Comparison of ENCODE assay signal across 16 cellular contexts in genomic region chr2:177076636-177077179, GRCh38.
"Had no signal": no experiment of that assay in that cellular context is flagged by ENCODE, and none has a peak within 500 bp of the region (broad histone marks: within the 10 kb centered on the region; RNA-seq: fewer than 3 reads in every experiment).

No MANE protein-coding gene starts in this region.

- DNase-seq: activated CD4-positive, alpha-beta T cell treated with anti-CD3 and anti-CD28 coated beads for 4 hours; activated CD8-positive, alpha-beta memory T cell treated with anti-CD3 and anti-CD28 coated beads, Interleukin-2, amount 50 U/mL, for 4 hours; activated CD8-positive, alpha-beta T cell treated with anti-CD3 and anti-CD28 coated beads for 36 hours; dorsolateral prefrontal cortex; esophagus squamous epithelium; foreskin fibroblast; left lung; nephron progenitor cell; pancreas; retina; stimulated activated CD4-positive, alpha-beta T cell treated with anti-CD3 and anti-CD28 coated beads, Interleukin-4, amount 100 ng/mL, for 4 hours; stimulated activated naive CD8-positive, alpha-beta T cell treated with anti-CD3 and anti-CD28 coated beads, Interleukin-15, amount 100 ng/mL, for 72 hours; testis had no signal

- H3K4me3 ChIP-seq: ascending aorta, dorsolateral prefrontal cortex, esophagus squamous epithelium, left lung, pancreas, testis, vagina had no signal

- H3K27ac ChIP-seq: ascending aorta, dorsolateral prefrontal cortex, esophagus squamous epithelium, left lung, pancreas, testis, vagina, VCaP had no signal

- H3K27me3 ChIP-seq: ascending aorta, left lung, testis, vagina had no signal

- H3K9me3 ChIP-seq: ascending aorta, esophagus squamous epithelium, left lung, pancreas, testis, vagina had no signal

- H3K36me3 ChIP-seq: ascending aorta, esophagus squamous epithelium, left lung, pancreas, vagina had no signal

- H3K4me1 ChIP-seq: ascending aorta, left lung, pancreas, testis, vagina had no signal

- ATAC-seq: activated CD8-positive, alpha-beta T cell treated with anti-CD3 and anti-CD28 coated beads for 36 hours; left lung; pancreas; stimulated activated naive CD8-positive, alpha-beta T cell treated with anti-CD3 and anti-CD28 coated beads, Interleukin-15, amount 100 ng/mL, for 72 hours had no signal
